In the genomic region with DNA sequence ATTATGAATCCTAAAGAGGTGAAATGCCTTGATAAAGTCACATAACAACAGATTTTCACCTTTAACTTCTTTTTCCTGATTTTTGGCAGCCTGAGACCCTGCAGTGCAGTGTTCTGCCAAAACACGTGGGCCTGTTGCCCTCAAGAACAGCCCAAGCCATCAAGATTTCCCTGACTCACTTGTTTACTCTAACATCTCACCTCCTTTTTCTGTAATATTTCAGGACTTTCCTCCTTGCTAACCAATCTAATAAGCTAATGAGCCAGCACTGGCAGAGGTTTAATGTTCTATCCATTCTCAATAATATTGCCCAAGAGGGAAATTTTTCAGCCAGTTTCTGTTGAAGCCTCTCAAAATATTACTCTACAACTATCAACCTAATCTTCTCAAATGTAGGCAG, we compare ENCODE assay signal across 19 cellular contexts.
DNase-seq lines count a peak whose midpoint lies in the region; ATAC-seq lines count a peak whose summit lies in the region.
"Had no signal": no experiment of that assay in that cellular context is flagged by ENCODE, and none has a peak within 500 bp of the region (broad histone marks: within the 10 kb centered on the region; RNA-seq: fewer than 3 reads in every experiment).

No MANE protein-coding gene starts in this region.

- H3K9ac ChIP-seq in subcutaneous abdominal adipose tissue (ENCODE audit: low read length in 5 of 5) = no peak overlapping the region
- H3K9ac ChIP-seq: BLaER1 had no signal

- H3K27ac Mint-ChIP-seq in stimulated activated naive CD8-positive, alpha-beta T cell treated with anti-CD3 and anti-CD28 coated beads, Interleukin-15, amount 100 ng/mL, for 72 hours = no peak overlapping the region
- H3K27ac Mint-ChIP-seq: B cell; CD4-positive, CD25-positive, alpha-beta regulatory T cell; CD8-positive, alpha-beta T cell; GM23338 had no signal

- H3K4me3 Mint-ChIP-seq in stimulated activated naive CD8-positive, alpha-beta T cell treated with anti-CD3 and anti-CD28 coated beads, Interleukin-15, amount 100 ng/mL, for 72 hours = no peak overlapping the region
- H3K4me3 Mint-ChIP-seq: B cell; CD4-positive, CD25-positive, alpha-beta regulatory T cell; CD8-positive, alpha-beta T cell; GM23338; H9 had no signal

- H3K9me3 Mint-ChIP-seq in stimulated activated naive CD8-positive, alpha-beta T cell treated with anti-CD3 and anti-CD28 coated beads, Interleukin-15, amount 100 ng/mL, for 72 hours = peaks cover 0 to 7% of the 10 kb centered on the region in 2 donors
- H3K9me3 Mint-ChIP-seq: CD8-positive, alpha-beta T cell; GM23338; H9 had no signal

- peak overlapping the region; percentile 70 for H3K27ac ChIP-seq in subcutaneous abdominal adipose tissue (ENCODE audit: low read depth, low read length)
- H3K27ac ChIP-seq: 22Rv1, BLaER1, C4-2B had no signal

- H3K36me3 ChIP-seq in subcutaneous abdominal adipose tissue (ENCODE audit: control insufficient read depth in 5 of 5, insufficient read depth in 5 of 5, low read length in 5 of 5) = no peaks in the 10 kb centered on the region
- H3K36me3 ChIP-seq: BLaER1 had no signal

- no peaks in the 10 kb centered on the region for H3K27me3 ChIP-seq in subcutaneous abdominal adipose tissue (ENCODE audit: control insufficient read depth in 5 of 5, insufficient read depth in 4 of 5, low read length in 5 of 5)
- H3K27me3 ChIP-seq: BLaER1 had no signal

- H3K27me3 Mint-ChIP-seq in stimulated activated naive CD8-positive, alpha-beta T cell treated with anti-CD3 and anti-CD28 coated beads, Interleukin-15, amount 100 ng/mL, for 72 hours = no peaks in the 10 kb centered on the region
- H3K27me3 Mint-ChIP-seq: B cell; CD4-positive, CD25-positive, alpha-beta regulatory T cell had no signal

- peaks cover 0 to 11% (median 0%) of the 10 kb centered on the region in 5 donors for H3K4me1 ChIP-seq in subcutaneous abdominal adipose tissue (ENCODE audit: control insufficient read depth in 5 of 5, insufficient read depth in 5 of 5, low read length in 5 of 5)
- H3K4me1 ChIP-seq: BLaER1 had no signal

- H3K4me1 Mint-ChIP-seq in stimulated activated naive CD8-positive, alpha-beta T cell treated with anti-CD3 and anti-CD28 coated beads, Interleukin-15, amount 100 ng/mL, for 72 hours = no peaks in the 10 kb centered on the region
- H3K4me1 Mint-ChIP-seq: B cell; CD4-positive, CD25-positive, alpha-beta regulatory T cell; GM23338; H9 had no signal

- peak; percentile 21 for DNase-seq in DMS 273 (lab: John Stamatoyannopoulos, UW; ENCODE audit: unreplicated experiment)
- no peak for DNase-seq in DMS 273 treated with DMSO at 0.1 percent for 48 hours (lab: John Stamatoyannopoulos, UW)
- DNase-seq in medulla oblongata (ENCODE audit: extremely low spot score) = peak; percentile 7
- no peak for DNase-seq in stimulated activated naive CD8-positive, alpha-beta T cell treated with anti-CD3 and anti-CD28 coated beads, Interleukin-15, amount 100 ng/mL, for 72 hours
- DNase-seq: CD4-positive, CD25-positive, alpha-beta regulatory T cell; CD8-positive, alpha-beta T cell; DMS79; EL; GDM1; H9 had no signal

- H3K4me3 ChIP-seq in subcutaneous abdominal adipose tissue (ENCODE audit: low read depth in 1 of 5, low read length in 5 of 5) = no peak overlapping the region
- H3K4me3 ChIP-seq: BLaER1, GM12878, GM23338 had no signal

- H3K9me3 ChIP-seq in subcutaneous abdominal adipose tissue (ENCODE audit: control insufficient read depth in 5 of 5, low read length in 5 of 5) = no peaks in the 10 kb centered on the region
- H3K9me3 ChIP-seq: BLaER1 had no signal

- ATAC-seq in stimulated activated naive CD8-positive, alpha-beta T cell treated with anti-CD3 and anti-CD28 coated beads, Interleukin-15, amount 100 ng/mL, for 72 hours = no peak
- no peak for ATAC-seq in HG03460 (IDR thresholded peaks at IDR 0.05; ENCODE audit: unreplicated experiment)
- ATAC-seq: CD8-positive, alpha-beta T cell; GM12878; GM23338; HCT116 had no signal

Comparison
In these comparisons a context has a peak if more than half of its experiments do, and no peak if none do; other contexts are left out.
1. DNase-seq: peak in DMS 273 (single experiment) and medulla oblongata (single experiment); none in DMS 273 treated with DMSO at 0.1 percent for 48 hours (single experiment) and stimulated activated naive CD8-positive, alpha-beta T cell treated with anti-CD3 and anti-CD28 coated beads, Interleukin-15, amount 100 ng/mL, for 72 hours (0 of 2).